In genomic region chr9:134157378-134157885, GRCh38 we compare ENCODE assay signal across 26 cellular contexts. TPM values are rescaled to one million over a fixed set of nuclear protein-coding genes. Genes with fewer than 3 reads are reported as not detected.
DNase-seq lines count a peak whose midpoint lies in the region; ATAC-seq, FAIRE-seq and TF ChIP-seq lines count a peak whose summit lies in the region.
"Had no signal": no experiment of that assay in that cellular context is flagged by ENCODE, and none has a peak within 500 bp of the region (broad histone marks: within the 10 kb centered on the region; RNA-seq: fewer than 3 reads in every experiment).

No MANE protein-coding gene starts in this region.

- TF ChIP-seq EP300 in HepG2 (IDR thresholded peaks at IDR 0.05; ENCODE audit: low read depth in 2 of 2, low read length in 2 of 2) (no peak), HepG2 (CRISPR knock-in tag; IDR thresholded peaks at IDR 0.05; ENCODE audit: borderline replicate concordance) (no peak)

- CTCF ChIA-PET in HepG2 (lab: Yijun Ruan, JAX; ENCODE audit: low intra/inter-chr PET ratio, low total read pairs): no interaction called here
- CTCF ChIA-PET in CD4-positive, alpha-beta memory T cell (lab: Charles Lee; ENCODE audit: partially characterized antibody): no interaction called here

- H3K27me3 ChIP-seq in BLaER1 treated with 17β-estradiol and CSF1 and Interleukin-3, amounts not matched to agents 10 nM and 100 nM: peaks cover 0 to 5% (median 3%) of the 10 kb centered on the region in 11 experiments; a peak in 8 of 22 replicates
- H3K27me3 ChIP-seq in HepG2 (ENCODE audit: control insufficient read depth in 1 of 2, insufficient read depth in 2 of 2, low read length in 2 of 2): no peaks in the 10 kb centered on the region
- H3K27me3 ChIP-seq in CD4-positive, alpha-beta memory T cell (ENCODE audit: insufficient read depth, low read length): no peaks in the 10 kb centered on the region
- H3K27me3 ChIP-seq: BE2C had no signal

- TF ChIP-seq POLR2A in HepG2 (IDR thresholded peaks at IDR 0.05; ENCODE audit: insufficient read depth in 1 of 2, low read depth in 2 of 2, low read length in 2 of 2): no peak

- no TSS peak for BruUV-seq in HepG2 (replicated peaks; lab: Mats Ljungman, UMichigan)

- H3K36me3 ChIP-seq in BLaER1 treated with 17β-estradiol and CSF1 and Interleukin-3, amounts not matched to agents 10 nM and 100 nM: peaks cover 64 to 95% (median 73%) of the 10 kb centered on the region in 11 experiments
- H3K36me3 ChIP-seq in HepG2 (replicated peaks in 1 of 2; ENCODE audit: control insufficient read depth in 1 of 2, insufficient read depth in 2 of 2, low read length in 2 of 2): peaks cover 32 to 65% of the 10 kb centered on the region in 2 experiments
- H3K36me3 ChIP-seq in CD4-positive, alpha-beta memory T cell (ENCODE audit: insufficient read depth, low read length): peaks cover 37% of the 10 kb centered on the region

- H3K4me1 Mint-ChIP-seq in CD4-positive, alpha-beta memory T cell: peaks cover 2 to 9% (median 6%) of the 10 kb centered on the region in 4 donors

- no peaks in the 10 kb centered on the region for H3K27me3 Mint-ChIP-seq in CD4-positive, alpha-beta memory T cell
- H3K27me3 Mint-ChIP-seq: IgD-negative memory B cell had no signal

- peaks cover 15 to 49% of the 10 kb centered on the region in 2 donors for H3K36me3 Mint-ChIP-seq in CD4-positive, alpha-beta memory T cell

- H2AFZ ChIP-seq in HepG2 (ENCODE audit: low read length): no peak overlapping the region

- POLR2A ChIA-PET in HepG2 (lab: Yijun Ruan, JAX): no interaction called here
- POLR2A ChIA-PET in CD4-positive, alpha-beta memory T cell (lab: Charles Lee; ENCODE audit: partially characterized antibody): interaction anchor here (1.7 kb wide), 1 partner anchor 21 kb away, joined by 4 read pairs; the partner anchor contains the start of gene WDR5

- peaks cover 0 to 93% (median 78%) of the 10 kb centered on the region in 11 experiments; a peak in 20 of 22 replicates for H4K20me1 ChIP-seq in BLaER1 treated with 17β-estradiol and CSF1 and Interleukin-3, amounts not matched to agents 10 nM and 100 nM
- H4K20me1 ChIP-seq in HepG2 (ENCODE audit: insufficient read depth, low read length): no peaks in the 10 kb centered on the region

- in situ Hi-C loops in HepG2 (cut with HindIII; ENCODE audit: extremely low pct_ligation_motif_present, low pct_unique_long_range_greater_than_20kb): no loop called here

- TF ChIP-seq RAD21 in HepG2 (CRISPR knock-in tag; IDR thresholded peaks at IDR 0.05): no peak

- intact Hi-C loops in HepG2 (cut with micrococcal nuclease; ENCODE audit: unreplicated experiment): no loop called here
- intact Hi-C loops in CD4-positive, alpha-beta memory T cell (cut with micrococcal nuclease): no loop called here

- ATAC-seq in HepG2: no peak
- ATAC-seq: CD8-positive, alpha-beta T cell had no signal

- FAIRE-seq in HepG2 (lab: Jason Lieb, UNC): no peak
- FAIRE-seq: G401.6, GM18507, H1, HTR-8/SVneo, RCC 7860 had no signal

- no peak for TF ChIP-seq CTCF in HepG2 (CRISPR knock-in tag; IDR thresholded peaks at IDR 0.05)

- H3K9me3 ChIP-seq in BLaER1 treated with 17β-estradiol and CSF1 and Interleukin-3, amounts not matched to agents 10 nM and 100 nM (replicated peaks in 1 of 11): no peaks in the 10 kb centered on the region
- no peaks in the 10 kb centered on the region for H3K9me3 ChIP-seq in HepG2 (ENCODE audit: low read length)
- H3K9me3 ChIP-seq in CD4-positive, alpha-beta memory T cell (ENCODE audit: control insufficient read depth in 1 of 2, low read length in 2 of 2): no peaks in the 10 kb centered on the region
- H3K9me3 ChIP-seq: BE2C had no signal

- no peaks in the 10 kb centered on the region for H3K9me3 Mint-ChIP-seq in CD4-positive, alpha-beta memory T cell
- H3K9me3 Mint-ChIP-seq: CD8-positive, alpha-beta T cell; IgD-negative memory B cell had no signal

- H3K4me3 ChIP-seq in BLaER1 treated with 17β-estradiol and CSF1 and Interleukin-3, amounts not matched to agents 10 nM and 100 nM: no peak overlapping the region
- H3K4me3 ChIP-seq in HepG2 (replicated peaks in 1 of 3; ENCODE audit: insufficient read depth in 1 of 3, low read depth in 2 of 3, low read length in 3 of 3): no peak overlapping the region
- no peak overlapping the region for H3K4me3 ChIP-seq in CD4-positive, alpha-beta memory T cell (ENCODE audit: low read length in 2 of 2)

- no peaks in the 10 kb centered on the region for H3K79me2 ChIP-seq in HepG2 (ENCODE audit: insufficient read depth, low read length)

- H3K27ac Mint-ChIP-seq in CD4-positive, alpha-beta memory T cell: peak overlapping the region in 2 of 7 donors; percentile 13 to 53
- H3K27ac Mint-ChIP-seq: CD8-positive, alpha-beta T cell had no signal

- no peak overlapping the region for H3K4me3 Mint-ChIP-seq in CD4-positive, alpha-beta memory T cell
- H3K4me3 Mint-ChIP-seq: CD8-positive, alpha-beta T cell had no signal

- DNase-seq in HepG2 (ENCODE audit: low spot score) (no peak), substantia nigra (lab: John Stamatoyannopoulos, UW) (no peak), NCI-H524 (lab: John Stamatoyannopoulos, UW) (no peak), RPMI8226 (no peak)
- DNase-seq in CD4-positive, alpha-beta memory T cell: no peak
- DNase-seq: BE2C; CD8-positive, alpha-beta T cell; Karpas-422; MV-4-11; NCI-H1105 treated with DMSO at 0.1 percent for 48 hours; NCI-H2081; NCI-H2171 treated with DMSO at 0.1 percent for 48 hours; NCI-H526; OCI-M1; Right ventricle myocardium superior had no signal

- H3K27ac ChIP-seq in BLaER1 treated with 17β-estradiol and CSF1 and Interleukin-3, amounts not matched to agents 10 nM and 100 nM: peak overlapping the region in 1 of 11 experiments; percentile 28; a peak in 1 of 22 replicates
- peak overlapping the region; percentile 58 for H3K27ac ChIP-seq in angular gyrus (ENCODE audit: low read depth, low read length)
- H3K27ac ChIP-seq in HepG2 (ENCODE audit: extremely low read length, insufficient read depth, low read length): no peak overlapping the region
- H3K27ac ChIP-seq in substantia nigra (ENCODE audit: low read depth, low read length, poor library complexity, severe bottlenecking): peak overlapping the region; percentile 77
- H3K27ac ChIP-seq in CD4-positive, alpha-beta memory T cell (ENCODE audit: low read depth, low read length): no peak overlapping the region

- H3K4me1 ChIP-seq in BLaER1 treated with 17β-estradiol and CSF1 and Interleukin-3, amounts not matched to agents 10 nM and 100 nM: peaks cover 0 to 55% (median 40%) of the 10 kb centered on the region in 10 experiments; a peak in 19 of 20 replicates
- no peaks in the 10 kb centered on the region; the same call in 1 of the 2 replicates for H3K4me1 ChIP-seq in HepG2 (ENCODE audit: insufficient read depth, low read length)
- H3K4me1 ChIP-seq in CD4-positive, alpha-beta memory T cell (ENCODE audit: insufficient read depth, low read length): no peaks in the 10 kb centered on the region

- peak overlapping the region in 6 of 11 experiments; percentile 76 to 92 (median 89); a peak in 8 of 22 replicates for H3K4me2 ChIP-seq in BLaER1 treated with 17β-estradiol and CSF1 and Interleukin-3, amounts not matched to agents 10 nM and 100 nM
- no peak overlapping the region for H3K4me2 ChIP-seq in HepG2 (ENCODE audit: low read depth, low read length)

- H3K9ac ChIP-seq in BLaER1 treated with 17β-estradiol and CSF1 and Interleukin-3, amounts not matched to agents 10 nM and 100 nM: peak overlapping the region in 3 of 11 experiments; percentile 13 to 24 (median 23); a peak in 2 of 22 replicates
- H3K9ac ChIP-seq in HepG2 (ENCODE audit: insufficient read depth, low read depth, low read length): no peak overlapping the region

- WGBS in HepG2 (ENCODE audit: low lambda C conversion rate): 100% methylated on average over 3 of the region's 23 CpGs

RNA-seq across cellular contexts. Expression of gene RNU6ATAC, which starts 6.9 kb away (rescaled TPM):
- 894 TPM in 1 of 2 replicates, not detected in the other for total RNA-seq in HepG2 (2016; rRNA removed; fragmentation: Illumina TruSeq; extraction: Trizol)
- 12,614 and 12,724 TPM in 2 replicates for total RNA-seq in HepG2 (2016; cell fraction: cytosol; rRNA removed; fragmentation: Illumina TruSeq; extraction: Trizol; ENCODE audit: low read depth)
- total RNA-seq in HepG2 (2016; cell fraction: insoluble cytoplasmic fraction; rRNA removed; fragmentation: Illumina TruSeq; extraction: Trizol): 82.4 and 810 TPM in 2 replicates
- total RNA-seq in HepG2 (2016; cell fraction: membrane; rRNA removed; fragmentation: Illumina TruSeq; extraction: Trizol): 600 and 628 TPM in 2 replicates
- 1,443 and 1,712 TPM in 2 replicates for total RNA-seq in HepG2 (2016; cell fraction: nucleus; rRNA removed; fragmentation: Illumina TruSeq; extraction: Trizol)
- not detected in 2 replicates for polyA plus RNA-seq in HepG2 (2011; rRNA removed)
- not detected in 2 replicates for polyA plus RNA-seq in HepG2 (2011; cell fraction: cytosol; rRNA removed)
- not detected in 2 replicates for polyA plus RNA-seq in HepG2 (2011; cell fraction: nucleus; rRNA removed)
- not detected in 2 replicates for polyA plus RNA-seq in HepG2 (2012)
- 76.0 TPM in 1 of 2 replicates, not detected in the other for polyA plus RNA-seq in HepG2 (2016; cell fraction: cytosol; fragmentation: Illumina TruSeq; extraction: Trizol; ENCODE audit: low read depth)
- not detected in 2 replicates for polyA plus RNA-seq in HepG2 (2016; cell fraction: insoluble cytoplasmic fraction; fragmentation: Illumina TruSeq; extraction: Trizol; ENCODE audit: low read depth)
- polyA plus RNA-seq in HepG2 (2016; cell fraction: membrane; fragmentation: Illumina TruSeq; extraction: Trizol; ENCODE audit: low read depth): not detected in 2 replicates
- polyA plus RNA-seq in HepG2 (2016; cell fraction: nucleus; fragmentation: Illumina TruSeq; extraction: Trizol; ENCODE audit: insufficient read depth, low read depth): not detected in 2 replicates
- under 0.01 TPM in 2 replicates for polyA minus RNA-seq in HepG2 (2011; rRNA and poly(A)+ RNA removed; ENCODE audit: low replicate concordance)
- polyA minus RNA-seq in HepG2 (2011; cell fraction: cytosol; rRNA and poly(A)+ RNA removed): 1,413 and 1,463 TPM in 2 replicates
- polyA minus RNA-seq in HepG2 (2011; cell fraction: nucleus; rRNA and poly(A)+ RNA removed): under 0.01 TPM in 1 of 2 replicates, not detected in the other
- 100 to 1,000 TPM; 102 to 106 TPM for total RNA-seq in CD4-positive, alpha-beta memory T cell
- polyA plus RNA-seq in CD4-positive, alpha-beta memory T cell: not detected
- total RNA-seq: Daoy, M059J, SK-MEL-5 had no signal
- polyA plus RNA-seq: H1, IgD-negative memory B cell had no signal

RNA-seq across cellular contexts. Expression of gene WDR5, which starts 21.6 kb away (rescaled TPM):
- total RNA-seq in HepG2 (2016; rRNA removed; fragmentation: Illumina TruSeq; extraction: Trizol): 31.6 and 34.3 TPM in 2 replicates
- total RNA-seq in HepG2 (2016; cell fraction: cytosol; rRNA removed; fragmentation: Illumina TruSeq; extraction: Trizol; ENCODE audit: low read depth): 25.8 and 28.6 TPM in 2 replicates
- total RNA-seq in HepG2 (2016; cell fraction: insoluble cytoplasmic fraction; rRNA removed; fragmentation: Illumina TruSeq; extraction: Trizol): 24.3 and 33.8 TPM in 2 replicates
- 46.4 and 51.5 TPM in 2 replicates for total RNA-seq in HepG2 (2016; cell fraction: membrane; rRNA removed; fragmentation: Illumina TruSeq; extraction: Trizol)
- total RNA-seq in HepG2 (2016; cell fraction: nucleus; rRNA removed; fragmentation: Illumina TruSeq; extraction: Trizol): 25.3 and 27.9 TPM in 2 replicates
- polyA plus RNA-seq in HepG2 (2011; rRNA removed): 34.3 and 39.8 TPM in 2 replicates
- 37.7 and 41.2 TPM in 2 replicates for polyA plus RNA-seq in HepG2 (2011; cell fraction: cytosol; rRNA removed)
- 91.6 and 97.0 TPM in 2 replicates for polyA plus RNA-seq in HepG2 (2011; cell fraction: nucleus; rRNA removed)
- 39.5 and 43.5 TPM in 2 replicates for polyA plus RNA-seq in HepG2 (2012)
- 48.0 and 58.0 TPM in 2 replicates for polyA plus RNA-seq in HepG2 (2016; cell fraction: cytosol; fragmentation: Illumina TruSeq; extraction: Trizol; ENCODE audit: low read depth)
- 39.5 and 47.9 TPM in 2 replicates for polyA plus RNA-seq in HepG2 (2016; cell fraction: insoluble cytoplasmic fraction; fragmentation: Illumina TruSeq; extraction: Trizol; ENCODE audit: low read depth)
- 63.7 TPM in 2 replicates for polyA plus RNA-seq in HepG2 (2016; cell fraction: membrane; fragmentation: Illumina TruSeq; extraction: Trizol; ENCODE audit: low read depth)
- polyA plus RNA-seq in HepG2 (2016; cell fraction: nucleus; fragmentation: Illumina TruSeq; extraction: Trizol; ENCODE audit: insufficient read depth, low read depth): 58.1 and 61.1 TPM in 2 replicates
- polyA minus RNA-seq in HepG2 (2011; rRNA and poly(A)+ RNA removed; ENCODE audit: low replicate concordance): 23.7 and 57.9 TPM in 2 replicates
- polyA minus RNA-seq in HepG2 (2011; cell fraction: cytosol; rRNA and poly(A)+ RNA removed): 18.7 and 21.8 TPM in 2 replicates
- polyA minus RNA-seq in HepG2 (2011; cell fraction: nucleus; rRNA and poly(A)+ RNA removed): 35.8 and 44.5 TPM in 2 replicates
- total RNA-seq in CD4-positive, alpha-beta memory T cell: 10 to 100 TPM; 30.3 to 32.7 TPM
- 10 to 100 TPM; 14.6 to 16.5 TPM for polyA plus RNA-seq in CD4-positive, alpha-beta memory T cell

Comparison
In these comparisons a context has a peak if more than half of its experiments do, and no peak if none do; other contexts are left out.
1. H3K27ac ChIP-seq: peak in angular gyrus (single experiment) and substantia nigra (single experiment); none in HepG2 (single experiment) and CD4-positive, alpha-beta memory T cell (single experiment).